In the genomic region with DNA sequence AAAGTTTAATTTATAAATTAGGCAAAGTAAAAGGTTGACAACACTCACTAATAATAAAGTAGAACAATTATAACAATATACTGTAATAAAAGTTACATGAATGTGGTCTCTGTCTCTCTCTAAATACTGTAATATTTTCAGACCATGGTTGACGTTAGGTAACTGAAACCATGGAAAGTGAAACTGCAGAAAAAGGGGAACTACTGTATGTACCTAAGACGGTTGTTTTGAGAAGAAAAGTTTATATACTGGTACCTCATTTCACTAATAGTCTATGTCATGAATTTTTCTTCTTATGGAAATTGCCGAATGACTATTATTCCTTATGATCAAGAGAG, we compare ENCODE assay signal across 12 cellular contexts.
DNase-seq lines count a peak whose midpoint lies in the region; ATAC-seq and TF ChIP-seq lines count a peak whose summit lies in the region.
"Had no signal": no experiment of that assay in that cellular context is flagged by ENCODE, and none has a peak within 500 bp of the region (broad histone marks: within the 10 kb centered on the region; RNA-seq: fewer than 3 reads in every experiment).

No MANE protein-coding gene starts in this region.

- no peaks in the 10 kb centered on the region for H3K9me3 ChIP-seq in ovary
- H3K9me3 ChIP-seq: gastroesophageal sphincter, SJSA1 had no signal

- H3K4me1 Mint-ChIP-seq in Calu3 (ENCODE audit: low read depth, unreplicated experiment), result no peaks in the 10 kb centered on the region
- H3K4me1 Mint-ChIP-seq: central memory CD8-positive, alpha-beta T cell had no signal

- WGBS in ovary, 3 donors, result 68 to 81% (median 72%) methylated on average over 3 of the region's 3 CpGs

- no peak overlapping the region for H3K4me3 ChIP-seq in GM12865 (ENCODE audit: low read depth, low read length)
- no peak overlapping the region for H3K4me3 ChIP-seq in ovary
- H3K4me3 ChIP-seq: gastroesophageal sphincter, SJSA1 had no signal

- H3K27me3 Mint-ChIP-seq in Calu3 (ENCODE audit: unreplicated experiment), result no peaks in the 10 kb centered on the region
- H3K27me3 Mint-ChIP-seq: central memory CD8-positive, alpha-beta T cell had no signal

- no peak overlapping the region for H3K4me3 Mint-ChIP-seq in Calu3 (ENCODE audit: low read depth, unreplicated experiment)
- H3K4me3 Mint-ChIP-seq: central memory CD8-positive, alpha-beta T cell had no signal

- BruUV-seq in Calu3 (replicated peaks; lab: Mats Ljungman, UMichigan), result no TSS peak

- TF ChIP-seq EP300 in ovary (IDR thresholded peaks at IDR 0.05), result no peak

- no peaks in the 10 kb centered on the region for H3K4me1 ChIP-seq in ovary (ENCODE audit: insufficient read depth)
- H3K4me1 ChIP-seq: gastroesophageal sphincter, SJSA1 had no signal

- H3K9me3 Mint-ChIP-seq in Calu3 (ENCODE audit: low read depth, unreplicated experiment), result peaks cover 1% of the 10 kb centered on the region

- no peaks in the 10 kb centered on the region for H3K27me3 ChIP-seq in ovary
- H3K27me3 ChIP-seq: SJSA1 had no signal

- CTCF ChIA-PET in Calu3 (lab: Charles Lee), result no interaction called here

- no peak for TF ChIP-seq POLR2A in ovary (IDR thresholded peaks at IDR 0.05)

- intact Hi-C loops in Calu3 (cut with micrococcal nuclease; ENCODE audit: unreplicated experiment) (no loop called here), ovary (cut with DNase I) (no loop called here)

- TF ChIP-seq CTCF in GM12865 (IDR thresholded peaks at IDR 0.05; ENCODE audit: insufficient read depth, low read depth, low read length, missing control alignments) (no peak), Calu3 (IDR thresholded peaks at IDR 0.05; ENCODE audit: unreplicated experiment) (no peak), ovary (IDR thresholded peaks at IDR 0.05) (no peak)

- no peak overlapping the region for H3K27ac ChIP-seq in ovary
- H3K27ac ChIP-seq: gastroesophageal sphincter, SJSA1 had no signal

- no peaks in the 10 kb centered on the region for H3K36me3 ChIP-seq in ovary
- H3K36me3 ChIP-seq: gastroesophageal sphincter, SJSA1 had no signal

- H3K36me3 Mint-ChIP-seq in Calu3 (ENCODE audit: insufficient read depth, unreplicated experiment), result no peaks in the 10 kb centered on the region

- peak; percentile 54 for DNase-seq in GM12865 (ENCODE audit: low read depth)
- DNase-seq in NOMO-1 (lab: John Stamatoyannopoulos, UW; ENCODE audit: unreplicated experiment in 2 of 2), result peak; percentile 4 to 87
- no peak for DNase-seq in Calu3
- no peak for DNase-seq in cerebellar cortex (ENCODE audit: low spot score)
- DNase-seq in ovary, result no peak
- no peak for DNase-seq in glomerular visceral epithelial cell (ENCODE audit: extremely low spot score)
- DNase-seq: activated CD8-positive, alpha-beta memory T cell treated with anti-CD3 and anti-CD28 coated beads, Interleukin-2, amount 50 U/mL, for 48 hours had no signal

- H3K27ac Mint-ChIP-seq in Calu3 (ENCODE audit: unreplicated experiment), result no peak overlapping the region

- ATAC-seq in GM19468 (IDR thresholded peaks at IDR 0.05; ENCODE audit: extremely low read depth, unreplicated experiment) (peak; percentile 87), HG03045 (IDR thresholded peaks at IDR 0.05; ENCODE audit: unreplicated experiment) (peak; percentile 81)
- ATAC-seq: gastroesophageal sphincter had no signal

Comparison
In these comparisons a context has a peak if more than half of its experiments do, and no peak if none do; other contexts are left out.
1. DNase-seq: peak in GM12865 (single experiment) and NOMO-1 (2 of 2); none in Calu3 (single experiment), cerebellar cortex (single experiment), ovary (0 of 5) and glomerular visceral epithelial cell (single experiment).